ENCODE assay signal across 39 cellular contexts in the genomic region with DNA sequence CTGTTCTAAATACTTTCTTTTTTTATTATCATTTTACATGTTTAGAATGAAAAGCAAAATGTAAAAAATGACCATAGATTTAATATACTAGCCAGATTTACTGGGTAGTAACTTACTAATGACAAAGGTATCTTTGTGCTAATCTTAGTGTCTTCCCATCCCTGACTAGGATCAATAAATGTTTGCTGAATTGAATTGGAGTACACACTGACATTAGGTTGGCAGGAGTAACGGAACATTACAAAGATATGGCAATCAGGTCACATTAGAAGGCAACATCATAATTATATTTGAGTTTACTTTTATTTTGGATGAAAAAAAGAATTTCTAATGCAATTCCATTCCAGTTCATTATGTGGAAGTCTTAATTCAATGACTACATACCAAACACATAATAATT.
"Had no signal": no experiment of that assay in that cellular context is flagged by ENCODE, and none has a peak within 500 bp of the region (broad histone marks: within the 10 kb centered on the region; RNA-seq: fewer than 3 reads in every experiment).

No MANE protein-coding gene starts in this region.

- H3K4me1 ChIP-seq: adrenal gland, ascending aorta, breast epithelium had no signal

- H3K4me3 Mint-ChIP-seq: activated naive CD4-positive, alpha-beta T cell treated with anti-CD3 and anti-CD28 coated beads for 36 hours; activated naive CD4-positive, alpha-beta T cell treated with anti-CD3 and anti-CD28 coated beads, Interleukin-2, amount 10 ng/mL, durations not matched to agents 7 days and 5 days; activated naive CD4-positive, alpha-beta T cell treated with anti-CD3 and anti-CD28 coated beads, Interleukin-2, amount 50 U/mL, for 24 hours; activated naive CD8-positive, alpha-beta T cell; activated naive CD8-positive, alpha-beta T cell treated with anti-CD3 and anti-CD28 coated beads for 36 hours; activated naive CD8-positive, alpha-beta T cell treated with anti-CD3 and anti-CD28 coated beads, Interleukin-2, amount 10 ng/mL, durations not matched to agents 7 days and 5 days; activated naive CD8-positive, alpha-beta T cell treated with anti-CD3 and anti-CD28 coated beads, Interleukin-2, amount 50 U/mL, for 24 hours; activated T-cell treated with anti-CD3 and anti-CD28 coated beads, Interleukin-2, amount 50 U/mL, for 24 hours; activated T-cell treated with anti-CD3 and anti-CD28 coated beads, Interleukin-2, amount 50 U/mL, for 4 hours; activated T-cell treated with anti-CD3 and anti-CD28 coated beads, Interleukin-2, amount 50 U/mL, for 72 hours; activated T-helper 1 cell treated with anti-CD3 and anti-CD28 coated beads, Interleukin-12 subunit alpha, Interleukin-12 subunit beta, Interleukin-2, Interleukin-4 antibody, amounts not matched to agents 30 ng/mL and 10 ng/mL and 1 ng/mL, durations not matched to agents 14 hours and 24 hours and 36 hours; activated T-helper 17 cell treated with anti-CD3 and anti-CD28 coated beads, Interleukin-2, amount 50 U/mL, for 72 hours; brain; central memory CD8-positive, alpha-beta T cell had no signal

- H3K4me3 ChIP-seq: adrenal gland, ascending aorta, body of pancreas, breast epithelium, cardiac muscle cell had no signal

- H3K36me3 Mint-ChIP-seq: activated naive CD4-positive, alpha-beta T cell treated with anti-CD3 and anti-CD28 coated beads, Interleukin-2, amount 10 ng/mL, durations not matched to agents 7 days and 5 days; activated naive CD4-positive, alpha-beta T cell treated with anti-CD3 and anti-CD28 coated beads, Interleukin-2, amount 50 U/mL, for 24 hours; activated naive CD4-positive, alpha-beta T cell treated with anti-CD3 and anti-CD28 coated beads, Interleukin-2, amount 50 U/mL, for 72 hours; activated naive CD8-positive, alpha-beta T cell; activated naive CD8-positive, alpha-beta T cell treated with anti-CD3 and anti-CD28 coated beads for 36 hours; activated naive CD8-positive, alpha-beta T cell treated with anti-CD3 and anti-CD28 coated beads, Interleukin-2, amount 10 ng/mL, durations not matched to agents 7 days and 5 days; brain had no signal

- ATAC-seq: activated naive CD4-positive, alpha-beta T cell treated with anti-CD3 and anti-CD28 coated beads, Interleukin-2, amount 50 U/mL, for 72 hours; activated naive CD8-positive, alpha-beta T cell treated with anti-CD3 and anti-CD28 coated beads, Interleukin-2, amount 50 U/mL, for 24 hours; activated T-cell treated with anti-CD3 and anti-CD28 coated beads, Interleukin-2, amount 50 U/mL, for 4 hours; activated T-cell treated with anti-CD3 and anti-CD28 coated beads, Interleukin-2, amount 50 U/mL, for 72 hours; activated T-helper 17 cell treated with anti-CD3 and anti-CD28 coated beads, Interleukin-2, amount 50 U/mL, for 72 hours; body of pancreas had no signal

- H3K9me3 ChIP-seq: adrenal gland, ascending aorta, body of pancreas, breast epithelium had no signal

- H3K27ac ChIP-seq: adrenal gland, ascending aorta, body of pancreas, brain microvascular endothelial cell, breast epithelium, cardiac muscle cell had no signal

- H3K27me3 Mint-ChIP-seq: activated naive CD4-positive, alpha-beta T cell treated with anti-CD3 and anti-CD28 coated beads, Interleukin-2, amount 10 ng/mL, durations not matched to agents 7 days and 5 days; activated naive CD4-positive, alpha-beta T cell treated with anti-CD3 and anti-CD28 coated beads, Interleukin-2, amount 50 U/mL, for 24 hours; activated naive CD8-positive, alpha-beta T cell; activated naive CD8-positive, alpha-beta T cell treated with anti-CD3 and anti-CD28 coated beads for 36 hours; activated naive CD8-positive, alpha-beta T cell treated with anti-CD3 and anti-CD28 coated beads, Interleukin-2, amount 10 ng/mL, durations not matched to agents 7 days and 5 days; activated T-helper 17 cell treated with anti-CD3 and anti-CD28 coated beads, Interleukin-2, amount 50 U/mL, for 72 hours; brain; central memory CD8-positive, alpha-beta T cell had no signal

- H3K4me1 Mint-ChIP-seq: activated naive CD4-positive, alpha-beta T cell treated with anti-CD3 and anti-CD28 coated beads, Interleukin-2, amount 10 ng/mL, durations not matched to agents 7 days and 5 days; activated naive CD4-positive, alpha-beta T cell treated with anti-CD3 and anti-CD28 coated beads, Interleukin-2, amount 50 U/mL, for 24 hours; activated naive CD8-positive, alpha-beta T cell treated with anti-CD3 and anti-CD28 coated beads for 36 hours; activated naive CD8-positive, alpha-beta T cell treated with anti-CD3 and anti-CD28 coated beads, Interleukin-2, amount 10 ng/mL, durations not matched to agents 7 days and 5 days; activated naive CD8-positive, alpha-beta T cell treated with anti-CD3 and anti-CD28 coated beads, Interleukin-2, amount 50 U/mL, for 24 hours; activated T-helper 17 cell treated with anti-CD3 and anti-CD28 coated beads, Interleukin-2, amount 50 U/mL, for 72 hours; central memory CD8-positive, alpha-beta T cell had no signal

- FAIRE-seq: bronchial epithelial cell had no signal

- H3K9me3 Mint-ChIP-seq: activated naive CD4-positive, alpha-beta T cell treated with anti-CD3 and anti-CD28 coated beads, Interleukin-2, amount 10 ng/mL, durations not matched to agents 7 days and 5 days; activated naive CD4-positive, alpha-beta T cell treated with anti-CD3 and anti-CD28 coated beads, Interleukin-2, amount 50 U/mL, for 24 hours; activated naive CD4-positive, alpha-beta T cell treated with anti-CD3 and anti-CD28 coated beads, Interleukin-2, amount 50 U/mL, for 72 hours; activated naive CD8-positive, alpha-beta T cell treated with anti-CD3 and anti-CD28 coated beads for 36 hours; activated naive CD8-positive, alpha-beta T cell treated with anti-CD3 and anti-CD28 coated beads, Interleukin-2, amount 10 ng/mL, durations not matched to agents 7 days and 5 days; activated naive CD8-positive, alpha-beta T cell treated with anti-CD3 and anti-CD28 coated beads, Interleukin-2, amount 50 U/mL, for 24 hours; activated T-cell treated with anti-CD3 and anti-CD28 coated beads, Interleukin-2, amount 50 U/mL, for 4 hours; activated T-cell treated with anti-CD3 and anti-CD28 coated beads, Interleukin-2, amount 50 U/mL, for 72 hours; activated T-helper 1 cell treated with anti-CD3 and anti-CD28 coated beads, Interleukin-12 subunit alpha, Interleukin-12 subunit beta, Interleukin-2, Interleukin-4 antibody, amounts not matched to agents 30 ng/mL and 10 ng/mL and 1 ng/mL, durations not matched to agents 14 hours and 24 hours and 36 hours; activated T-helper 17 cell treated with anti-CD3 and anti-CD28 coated beads, Interleukin-2, amount 50 U/mL, for 72 hours; activated T-helper 2 cell treated with anti-CD3 and anti-CD28 coated beads, Interferon-gamma antibody, Interleukin-2, Interleukin-4, amounts not matched to agents 10 μg/mL and 5 μg/mL and 100 μg/mL, durations not matched to agents 14 hours and 24 hours and 36 hours; central memory CD8-positive, alpha-beta T cell had no signal

- DNase-seq: activated effector memory CD4-positive, alpha-beta T cell treated with anti-CD3 and anti-CD28 coated beads, Interleukin-2, amount 50 U/mL, for 16 hours; activated effector memory CD4-positive, alpha-beta T cell treated with Interleukin-2 at 50 U/mL for 16 hours; activated gamma-delta T cell; activated gamma-delta T cell treated with Interleukin-2 at 50 U/mL for 16 hours; activated naive CD4-positive, alpha-beta T cell; activated naive CD4-positive, alpha-beta T cell treated with anti-CD3 and anti-CD28 coated beads for 36 hours; activated naive CD4-positive, alpha-beta T cell treated with anti-CD3 and anti-CD28 coated beads, Interleukin-2, amount 10 ng/mL, durations not matched to agents 7 days and 5 days; activated naive CD4-positive, alpha-beta T cell treated with anti-CD3 and anti-CD28 coated beads, Interleukin-2, amount 50 U/mL, for 16 hours; activated naive CD4-positive, alpha-beta T cell treated with Interleukin-2 at 50 U/mL for 16 hours; activated naive CD8-positive, alpha-beta T cell treated with anti-CD3 and anti-CD28 coated beads for 36 hours; activated naive CD8-positive, alpha-beta T cell treated with anti-CD3 and anti-CD28 coated beads, Interleukin-2, amount 10 ng/mL, durations not matched to agents 7 days and 5 days; activated naive CD8-positive, alpha-beta T cell treated with anti-CD3 and anti-CD28 coated beads, Interleukin-2, amount 50 U/mL, for 24 hours; activated T-cell treated with anti-CD3 and anti-CD28 coated beads, Interleukin-2, amount 50 U/mL, for 1 hour; activated T-cell treated with anti-CD3 and anti-CD28 coated beads, Interleukin-2, amount 50 U/mL, for 24 hours; activated T-cell treated with anti-CD3 and anti-CD28 coated beads, Interleukin-2, amount 50 U/mL, for 4 hours; activated T-cell treated with anti-CD3 and anti-CD28 coated beads, Interleukin-2, amount 50 U/mL, for 48 hours; activated T-cell treated with anti-CD3 and anti-CD28 coated beads, Interleukin-2, amount 50 U/mL, for 72 hours; adrenal gland; amniotic stem cell; amygdala; anterior cingulate cortex; aorta; body of pancreas; brain microvascular endothelial cell; caudate nucleus; central memory CD4-positive, alpha-beta T cell; cerebellar nuclear complex had no signal

- H3K27ac Mint-ChIP-seq: activated naive CD4-positive, alpha-beta T cell treated with anti-CD3 and anti-CD28 coated beads for 36 hours; activated naive CD4-positive, alpha-beta T cell treated with anti-CD3 and anti-CD28 coated beads, Interleukin-2, amount 10 ng/mL, durations not matched to agents 7 days and 5 days; activated naive CD4-positive, alpha-beta T cell treated with anti-CD3 and anti-CD28 coated beads, Interleukin-2, amount 50 U/mL, for 24 hours; activated naive CD4-positive, alpha-beta T cell treated with anti-CD3 and anti-CD28 coated beads, Interleukin-2, amount 50 U/mL, for 72 hours; activated naive CD8-positive, alpha-beta T cell; activated naive CD8-positive, alpha-beta T cell treated with anti-CD3 and anti-CD28 coated beads for 36 hours; activated naive CD8-positive, alpha-beta T cell treated with anti-CD3 and anti-CD28 coated beads, Interleukin-2, amount 10 ng/mL, durations not matched to agents 7 days and 5 days; activated naive CD8-positive, alpha-beta T cell treated with anti-CD3 and anti-CD28 coated beads, Interleukin-2, amount 50 U/mL, for 24 hours; activated T-cell treated with anti-CD3 and anti-CD28 coated beads, Interleukin-2, amount 50 U/mL, for 24 hours; activated T-cell treated with anti-CD3 and anti-CD28 coated beads, Interleukin-2, amount 50 U/mL, for 72 hours; activated T-helper 1 cell treated with anti-CD3 and anti-CD28 coated beads, Interleukin-12 subunit alpha, Interleukin-12 subunit beta, Interleukin-2, Interleukin-4 antibody, amounts not matched to agents 30 ng/mL and 10 ng/mL and 1 ng/mL, durations not matched to agents 14 hours and 24 hours and 36 hours; activated T-helper 17 cell treated with anti-CD3 and anti-CD28 coated beads, Interleukin-2, amount 50 U/mL, for 72 hours; activated T-helper 2 cell treated with anti-CD3 and anti-CD28 coated beads, Interferon-gamma antibody, Interleukin-2, Interleukin-4, amounts not matched to agents 10 μg/mL and 5 μg/mL and 100 μg/mL, durations not matched to agents 14 hours and 24 hours and 36 hours; brain had no signal

- H3K27me3 ChIP-seq: adrenal gland, ascending aorta, body of pancreas, brain microvascular endothelial cell, cardiac muscle cell had no signal

- H3K36me3 ChIP-seq: adrenal gland, ascending aorta, brain microvascular endothelial cell, breast epithelium, cardiac muscle cell had no signal
